In genomic region chr2:172102858-172103359, GRCh38 we compare ENCODE assay signal across 1 cellular context.
TF ChIP-seq lines count a peak whose summit lies in the region.

DLX2 (minus strand) TSS chr2:172102900; CDS start chr2:172102538, 362 bp downstream.

TF ChIP-seq in K562, 482 proteins besides CTCF, POLR2A, EP300 and RAD21 (continued from another document and continues in another):
- TF ChIP-seq FOXK1 (CRISPR knock-in tag; IDR thresholded peaks at IDR 0.05; ENCODE audit: borderline replicate concordance) (no peak), TFAP4 (CRISPR knock-in tag; IDR thresholded peaks at IDR 0.05; ENCODE audit: borderline replicate concordance) (peak; percentile 86), HMGN3 (IDR thresholded peaks at IDR 0.05; ENCODE audit: borderline replicate concordance, extremely low read depth, insufficient read length, low read depth, low read length) (peak; percentile 94), CREBBP (IDR thresholded peaks at IDR 0.05; ENCODE audit: low read depth, low read length) (no peak), ZNF584 (CRISPR knock-in tag; IDR thresholded peaks at IDR 0.05; ENCODE audit: low read depth) (0 out of 2 replicates have a peak, but pooled peaks have one; percentile 15), NCOA2 (IDR thresholded peaks at IDR 0.05; ENCODE audit: partially characterized antibody in 2 of 2) (no peak), ARID3B (CRISPR knock-in tag; IDR thresholded peaks at IDR 0.05; ENCODE audit: borderline replicate concordance) (no peak), RBM34 (IDR thresholded peaks at IDR 0.05; ENCODE audit: borderline replicate concordance, insufficient read depth, low read length) (no peak), TOE1 (IDR thresholded peaks at IDR 0.05; ENCODE audit: borderline replicate concordance) (peak; percentile 91), TOE1 (CRISPR knock-in tag; IDR thresholded peaks at IDR 0.05; ENCODE audit: borderline replicate concordance, low read depth) (no peak), ELF4 (CRISPR knock-in tag; IDR thresholded peaks at IDR 0.05) (no peak), E2F8 (IDR thresholded peaks at IDR 0.05; ENCODE audit: low read depth, partially characterized antibody) (no peak), EZH2 (IDR thresholded peaks at IDR 0.05; ENCODE audit: borderline replicate concordance, low read depth, low read length) (no peak), KHSRP (IDR thresholded peaks at IDR 0.05) (no peak), EHMT2 (IDR thresholded peaks at IDR 0.05) (no peak), ZNF253 (CRISPR knock-in tag; conservative IDR thresholded peaks at IDR 0.05) (no peak), ZFX (CRISPR knock-in tag; IDR thresholded peaks at IDR 0.05) (peak; percentile 21; the same call in 1 of the 2 replicates), ZNF239 (CRISPR knock-in tag; IDR thresholded peaks at IDR 0.05) (no peak), ELK1 (CRISPR knock-in tag; IDR thresholded peaks at IDR 0.05) (no peak), E2F5 (CRISPR knock-in tag; IDR thresholded peaks at IDR 0.05) (peak; percentile 56; the same call in 1 of the 2 replicates), CEBPZ (IDR thresholded peaks at IDR 0.05; ENCODE audit: borderline replicate concordance, low read depth, low read length) (no peak), NFYB (IDR thresholded peaks at IDR 0.05; ENCODE audit: extremely low read depth, insufficient read length) (peak; percentile 99), ZC3H8 (IDR thresholded peaks at IDR 0.05) (no peak), GTF3C2 (IDR thresholded peaks at IDR 0.05; ENCODE audit: borderline replicate concordance, extremely low read depth, insufficient read length) (no peak), SIRT6 (IDR thresholded peaks at IDR 0.05; ENCODE audit: low read depth, low read length) (no peak), SNAPC5 (CRISPR knock-in tag; IDR thresholded peaks at IDR 0.05) (no peak), FOXJ2 (tag; IDR thresholded peaks at IDR 0.05) (no peak), HNRNPH1 (optimal IDR thresholded peaks at IDR 0.05; ENCODE audit: low read depth, low read length) (no peak), DEAF1 (CRISPR knock-in tag; IDR thresholded peaks at IDR 0.05) (no peak), ZNF121 (CRISPR knock-in tag; conservative IDR thresholded peaks at IDR 0.05) (no peak), CTBP1 (IDR thresholded peaks at IDR 0.05; ENCODE audit: borderline replicate concordance) (peak; percentile 57; the same call in 1 of the 2 replicates), RAD51 (IDR thresholded peaks at IDR 0.05; ENCODE audit: borderline replicate concordance, low read depth) (peak; percentile 94), CEBPG (CRISPR knock-in tag; IDR thresholded peaks at IDR 0.05) (no peak), CEBPG (tag; conservative IDR thresholded peaks at IDR 0.05 in 1 of 2, IDR thresholded peaks at IDR 0.05 in 1 of 2) (no peak), MTA1 (IDR thresholded peaks at IDR 0.05; ENCODE audit: borderline replicate concordance) (0 out of 2 replicates have a peak, but pooled peaks have one; percentile 27), YBX1 (IDR thresholded peaks at IDR 0.05) (no peak), ZNF347 (CRISPR knock-in tag; IDR thresholded peaks at IDR 0.05; ENCODE audit: low read depth) (no peak), POLR2AphosphoS5 (IDR thresholded peaks at IDR 0.05; ENCODE audit: control insufficient read depth, insufficient read depth, low read depth, low read length) (peak; percentile 28; the same call in 1 of the 2 replicates), CBFA2T2 (conservative IDR thresholded peaks at IDR 0.05) (peak; percentile 65), ATF1 (CRISPR knock-in tag; IDR thresholded peaks at IDR 0.05) (peak; percentile 33; the same call in 1 of the 2 replicates), ATF1 (tag; IDR thresholded peaks at IDR 0.05) (peak; percentile 92), BRD4 (IDR thresholded peaks at IDR 0.05) (no peak), OTX1 (CRISPR knock-in tag; IDR thresholded peaks at IDR 0.05) (no peak), ZNF511 (CRISPR knock-in tag; IDR thresholded peaks at IDR 0.05) (peak; percentile 51; the same call in 1 of the 2 replicates), SMARCA4 (IDR thresholded peaks at IDR 0.05) (no peak), NFIC (IDR thresholded peaks at IDR 0.05) (no peak), PATZ1 (CRISPR knock-in tag; IDR thresholded peaks at IDR 0.05; ENCODE audit: borderline replicate concordance) (no peak), BRD9 (IDR thresholded peaks at IDR 0.05; ENCODE audit: low read depth, partially characterized antibody) (no peak)
